23 cellular contexts compared by ENCODE assay signal in the genomic region with DNA sequence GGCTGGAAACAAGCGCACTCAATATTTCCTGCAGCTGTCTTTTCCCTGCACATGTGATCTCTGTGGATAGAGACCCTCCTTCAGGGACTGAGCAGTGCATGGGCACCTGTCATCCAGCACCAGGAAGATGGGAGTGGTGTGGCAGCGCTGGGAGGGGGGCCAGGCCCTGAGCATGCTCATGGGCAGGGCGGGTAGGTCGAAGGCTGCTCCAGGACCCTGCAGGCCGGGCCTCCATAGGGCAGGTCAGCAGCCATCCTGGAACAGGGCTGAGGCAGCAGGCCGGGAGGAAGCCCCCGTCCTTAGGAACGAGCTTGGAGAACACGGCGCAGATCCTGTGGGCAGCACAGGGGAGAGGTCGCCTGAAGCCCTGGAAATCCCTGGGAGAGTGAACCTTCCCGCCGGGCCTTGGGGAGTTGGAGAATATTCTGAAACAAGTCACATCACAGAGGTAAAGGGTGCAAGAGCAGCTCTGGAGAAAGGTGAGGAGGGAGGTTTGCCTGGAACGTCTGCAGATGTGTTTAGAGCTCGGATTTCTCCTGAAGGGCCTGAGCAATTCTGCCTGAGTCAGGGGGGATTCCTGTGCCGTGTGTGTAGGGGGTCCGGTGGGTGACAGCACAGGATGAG.
A peak's percentile ranks its signal among the peaks of the same experiment; 100 is the strongest.
DNase-seq lines count a peak whose midpoint lies in the region; ATAC-seq and TF ChIP-seq lines count a peak whose summit lies in the region.
"Had no signal": no experiment of that assay in that cellular context is flagged by ENCODE, and none has a peak within 500 bp of the region (broad histone marks: within the 10 kb centered on the region; RNA-seq: fewer than 3 reads in every experiment).

No MANE protein-coding gene starts in this region.

- H3K9me3 ChIP-seq in lower lobe of right lung (no peaks in the 10 kb centered on the region), ovary (no peaks in the 10 kb centered on the region), upper lobe of left lung (no peaks in the 10 kb centered on the region)
- H3K9me3 ChIP-seq: HAP-1, neutrophil had no signal

- no peak for TF ChIP-seq EP300 in ovary (IDR thresholded peaks at IDR 0.05)
- no peak for TF ChIP-seq EP300 in upper lobe of left lung (IDR thresholded peaks at IDR 0.05)

- no peak for DNase-seq in caudate nucleus (lab: John Stamatoyannopoulos, UW)
- no peak for DNase-seq in lower lobe of right lung
- DNase-seq in ovary = peak in 1 of 5 donors; percentile 47
- DNase-seq in upper lobe of left lung = peak in 1 of 2 donors; percentile 69
- no peak for DNase-seq in NK-92 (lab: John Stamatoyannopoulos, UW; ENCODE audit: unreplicated experiment)
- no peak for DNase-seq in NCI-H2029 (lab: John Stamatoyannopoulos, UW)
- DNase-seq: activated CD8-positive, alpha-beta T cell treated with anti-CD3 and anti-CD28 coated beads, Interleukin-2, amount 10 ng/mL, durations not matched to agents 7 days and 5 days; activated effector memory CD4-positive, alpha-beta T cell treated with anti-CD3 and anti-CD28 coated beads, Interleukin-2, amount 50 U/mL, for 16 hours; activated T-cell treated with anti-CD3 and anti-CD28 coated beads for 4 hours; brain microvascular endothelial cell; effector memory CD8-positive, alpha-beta T cell; NCI-H1694 treated with DMSO at 0.1 percent for 48 hours; NCI-H526 treated with DMSO at 0.1 percent for 48 hours; stimulated activated CD4-positive, alpha-beta T cell treated with anti-CD3 and anti-CD28 coated beads, Interleukin-2, amount 100 ng/mL, for 48 hours; stimulated activated naive B cell treated with anti-CD40 and anti-IgM and Interleukin-4, amounts not matched to agents 10 μg/mL and 1 μg/mL and 100 μg/mL, for 72 hours; T-cell had no signal

- H3K36me3 ChIP-seq in lower lobe of right lung (no peaks in the 10 kb centered on the region), ovary (no peaks in the 10 kb centered on the region), upper lobe of left lung (no peaks in the 10 kb centered on the region)
- H3K36me3 ChIP-seq: BLaER1, brain microvascular endothelial cell, HAP-1, neutrophil, SJSA1 had no signal

- H3K27me3 ChIP-seq in lower lobe of right lung (ENCODE audit: low read depth) = peaks cover 5% of the 10 kb centered on the region
- no peaks in the 10 kb centered on the region for H3K27me3 ChIP-seq in ovary
- H3K27me3 ChIP-seq in upper lobe of left lung = no peaks in the 10 kb centered on the region
- H3K27me3 ChIP-seq: BLaER1, brain microvascular endothelial cell, neutrophil, SJSA1 had no signal

- WGBS in ovary, 3 donors = 56 to 69% (median 58%) methylated on average over 15 to 17 of the region's 17 CpGs
- 81 to 87% methylated on average over 16 to 17 of the region's 17 CpGs for WGBS in upper lobe of left lung, 2 donors

- H3K4me3 ChIP-seq in lower lobe of right lung = no peak overlapping the region
- H3K4me3 ChIP-seq in ovary = no peak overlapping the region
- no peak overlapping the region for H3K4me3 ChIP-seq in upper lobe of left lung
- H3K4me3 ChIP-seq: BLaER1, HAP-1, SJSA1, smooth muscle cell had no signal

- TF ChIP-seq CTCF in lower lobe of right lung (IDR thresholded peaks at IDR 0.05) = no peak
- TF ChIP-seq CTCF in ovary (IDR thresholded peaks at IDR 0.05) = no peak
- no peak for TF ChIP-seq CTCF in upper lobe of left lung (IDR thresholded peaks at IDR 0.05)

- intact Hi-C loops in lower lobe of right lung (cut with DNase I) (no loop called here), ovary (cut with DNase I) (no loop called here)

- TF ChIP-seq POLR2A in ovary (IDR thresholded peaks at IDR 0.05) (no peak), upper lobe of left lung (IDR thresholded peaks at IDR 0.05) (no peak)

- H3K27ac ChIP-seq in caudate nucleus (ENCODE audit: low read depth, low read length) = peak overlapping the region; percentile 36
- H3K27ac ChIP-seq in lower lobe of right lung = no peak overlapping the region
- H3K27ac ChIP-seq in ovary = peak overlapping the region; percentile 17 to 36
- no peak overlapping the region for H3K27ac ChIP-seq in upper lobe of left lung
- H3K27ac ChIP-seq: BLaER1, brain microvascular endothelial cell, HL-60, neutrophil, SJSA1 had no signal

- ATAC-seq in lower lobe of right lung (peak; percentile 21 to 39), upper lobe of left lung (ENCODE audit: low FRiP score in 2 of 2) (peak; percentile 4 to 42), HG02623 (IDR thresholded peaks at IDR 0.05; ENCODE audit: unreplicated experiment) (no peak)
- ATAC-seq: activated CD8-positive, alpha-beta T cell treated with anti-CD3 and anti-CD28 coated beads, Interleukin-2, amount 10 ng/mL, durations not matched to agents 7 days and 5 days; effector memory CD8-positive, alpha-beta T cell; stimulated activated naive B cell treated with anti-CD40 and anti-IgM and Interleukin-4, amounts not matched to agents 10 μg/mL and 1 μg/mL and 100 μg/mL, for 72 hours; T-cell had no signal

- H3K4me1 ChIP-seq in lower lobe of right lung (peaks cover 12% of the 10 kb centered on the region), ovary (ENCODE audit: insufficient read depth) (peaks cover 13% of the 10 kb centered on the region), upper lobe of left lung (peaks cover 0 to 5% (median 0%) of the 10 kb centered on the region in 4 donors)
- H3K4me1 ChIP-seq: BLaER1, HAP-1, SJSA1 had no signal

Comparison
In these comparisons a context has a peak if more than half of its experiments do, and no peak if none do; other contexts are left out.
1. H3K27ac ChIP-seq: peak in caudate nucleus (single experiment) and ovary (2 of 2); none in lower lobe of right lung (single experiment) and upper lobe of left lung (0 of 4).